14 cellular contexts compared by ENCODE assay signal in the genomic region with DNA sequence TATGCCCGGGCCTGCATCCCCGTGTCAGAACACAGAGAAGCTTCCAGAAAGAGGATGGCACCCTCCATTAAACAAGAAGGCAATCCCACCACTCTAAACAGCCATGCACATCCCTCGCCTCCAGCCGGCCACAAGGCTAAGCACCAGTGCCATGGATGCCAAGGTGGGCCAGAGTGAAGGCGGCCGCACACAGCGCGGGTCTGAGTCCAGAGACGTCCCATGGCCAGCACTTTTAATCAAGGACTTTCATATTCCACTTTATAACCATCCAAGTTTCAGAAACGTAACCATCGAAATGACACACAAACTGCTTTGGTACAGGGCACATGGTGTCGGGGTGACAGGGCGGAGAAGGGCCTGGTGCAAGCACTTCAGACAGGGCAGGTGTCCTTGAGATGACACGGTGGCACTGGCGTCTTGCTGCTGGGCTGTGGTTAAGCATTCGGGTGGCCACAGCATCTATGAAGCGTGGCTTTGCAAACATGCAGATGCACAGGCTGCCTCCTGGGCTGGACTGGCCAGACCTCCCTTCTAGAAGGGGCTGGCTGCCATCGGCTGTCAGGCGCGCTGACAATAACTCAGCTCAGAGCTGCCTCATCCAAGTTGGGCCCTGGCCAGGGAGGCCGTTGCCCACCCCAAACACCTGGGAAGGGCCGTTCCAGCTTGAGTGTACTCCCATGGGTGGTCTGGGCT.
DNase-seq lines count a peak whose midpoint lies in the region; ATAC-seq, FAIRE-seq and TF ChIP-seq lines count a peak whose summit lies in the region.
"Had no signal": no experiment of that assay in that cellular context is flagged by ENCODE, and none has a peak within 500 bp of the region (broad histone marks: within the 10 kb centered on the region; RNA-seq: fewer than 3 reads in every experiment).

No MANE protein-coding gene starts in this region.

- H2AFZ ChIP-seq in PC-3 (ENCODE audit: low read length) (no peak overlapping the region), H1 (ENCODE audit: low read length) (no peak overlapping the region)

- no peak overlapping the region for H2BK20ac ChIP-seq in H1 (ENCODE audit: low read length)

- H3K9ac ChIP-seq in PC-3 (ENCODE audit: low read length): no peak overlapping the region
- H3K9ac ChIP-seq in H1 (replicated peaks in 1 of 4; ENCODE audit: extremely low read depth in 1 of 4, low read depth in 3 of 4, low read length in 3 of 4): no peak overlapping the region

- no peak for TF ChIP-seq RAD21 in H1 (IDR thresholded peaks at IDR 0.05 in 1 of 2, conservative IDR thresholded peaks at IDR 0.05 in 1 of 2; ENCODE audit: low read depth in 2 of 2, low read length in 2 of 2)

- H3K4me1 Mint-ChIP-seq in naive thymus-derived CD4-positive, alpha-beta T cell: peaks cover 2 to 7% (median 5%) of the 10 kb centered on the region in 7 donors
- H3K4me1 Mint-ChIP-seq: activated CD8-positive, alpha-beta memory T cell treated with anti-CD3 and anti-CD28 coated beads, Interleukin-2, amount 10 ng/mL, durations not matched to agents 7 days and 5 days; activated naive CD8-positive, alpha-beta T cell treated with anti-CD3 and anti-CD28 coated beads for 36 hours had no signal

- H2BK15ac ChIP-seq in H1 (ENCODE audit: low read length): no peak overlapping the region

- WGBS in H1 (ENCODE audit: extremely low coverage in 1 of 2, insufficient coverage in 1 of 2, insufficient read length in 1 of 2, insufficient replicate concordance in 2 of 2, low coverage in 1 of 2, low lambda C conversion rate in 2 of 2, missing lambda C conversion rate in 1 of 2), 2 experiments: 89% methylated on average over 20 of the region's 22 CpGs; no CpG with 5 or more reads in 1 of the 2 experiments
- 83 to 93% methylated on average over 3 to 19 of the region's 22 CpGs for WGBS in transverse colon (ENCODE audit: low coverage in 1 of 2), 2 donors

- H3K9me2 ChIP-seq in PC-3 (replicated peaks; ENCODE audit: low read length): no peaks in the 10 kb centered on the region

- H3K4me3 ChIP-seq in PC-3 (ENCODE audit: low read length): no peak overlapping the region
- no peak overlapping the region for H3K4me3 ChIP-seq in H1 (ENCODE audit: extremely low read depth in 1 of 4, insufficient read depth in 2 of 4, low read depth in 3 of 4, low read length in 4 of 4)
- no peak overlapping the region for H3K4me3 ChIP-seq in transverse colon
- no peak overlapping the region for H3K4me3 ChIP-seq in naive thymus-derived CD4-positive, alpha-beta T cell (ENCODE audit: low read length)

- H3K79me1 ChIP-seq in H1 (ENCODE audit: low read depth, low read length): peaks cover 14% of the 10 kb centered on the region

- no peak overlapping the region for H3K4me3 Mint-ChIP-seq in naive thymus-derived CD4-positive, alpha-beta T cell
- H3K4me3 Mint-ChIP-seq: activated CD8-positive, alpha-beta memory T cell treated with anti-CD3 and anti-CD28 coated beads, Interleukin-2, amount 10 ng/mL, durations not matched to agents 7 days and 5 days; activated naive CD8-positive, alpha-beta T cell treated with anti-CD3 and anti-CD28 coated beads for 36 hours had no signal

- TF ChIP-seq EP300 in H1 (IDR thresholded peaks at IDR 0.05; ENCODE audit: borderline replicate concordance in 1 of 2, low read depth in 2 of 2, low read length in 2 of 2): no peak
- no peak for TF ChIP-seq EP300 in transverse colon (IDR thresholded peaks at IDR 0.05; ENCODE audit: low read depth)

- H3K4me1 ChIP-seq in PC-3 (ENCODE audit: insufficient read depth, low read length): peaks cover 26% of the 10 kb centered on the region
- H3K4me1 ChIP-seq in H1 (replicated peaks in 1 of 4; ENCODE audit: control insufficient read depth in 3 of 4, insufficient read depth in 4 of 4, low read length in 3 of 4): peaks cover 0 to 18% (median 9%) of the 10 kb centered on the region in 4 experiments; a peak in 6 of 7 replicates
- peaks cover 23 to 56% (median 48%) of the 10 kb centered on the region in 4 donors for H3K4me1 ChIP-seq in transverse colon
- H3K4me1 ChIP-seq in naive thymus-derived CD4-positive, alpha-beta T cell (ENCODE audit: control insufficient read depth in 2 of 2, insufficient read depth in 2 of 2, low read length in 2 of 2): no peaks in the 10 kb centered on the region

- intact Hi-C loops in PC-3 (cut with micrococcal nuclease): no loop called here
- intact Hi-C loops in transverse colon (cut with DNase I; ENCODE audit: low total_unique reads): no loop called here
- intact Hi-C loops in naive thymus-derived CD4-positive, alpha-beta T cell (cut with micrococcal nuclease): no loop called here

- DNase-seq in PC-3 (no peak), H1 (ENCODE audit: low read depth in 1 of 2, low spot score in 2 of 2) (no peak), myocyte (ENCODE audit: low read depth) (peak; percentile 76), transverse colon (no peak)
- DNase-seq in naive thymus-derived CD4-positive, alpha-beta T cell: no peak
- DNase-seq: activated CD8-positive, alpha-beta memory T cell treated with anti-CD3 and anti-CD28 coated beads, Interleukin-2, amount 10 ng/mL, durations not matched to agents 7 days and 5 days; activated naive CD8-positive, alpha-beta T cell treated with anti-CD3 and anti-CD28 coated beads for 36 hours; COR-L47; NCI-H1092 treated with DMSO at 0.1 percent for 48 hours; NCI-H524; stimulated activated CD4-positive, alpha-beta T cell treated with anti-CD3 and anti-CD28 coated beads, Interleukin-2, amount 100 ng/mL, for 24 hours had no signal

- H3K56ac ChIP-seq in H1 (replicated peaks; ENCODE audit: insufficient read length, low read depth, low read length): no peak overlapping the region

- H3K4me2 ChIP-seq in PC-3 (ENCODE audit: low read length) (peak overlapping the region; percentile 58), H1 (ENCODE audit: insufficient read depth in 1 of 2, low read depth in 2 of 2, low read length in 2 of 2) (no peak overlapping the region)

- no peak overlapping the region for H2BK12ac ChIP-seq in H1 (ENCODE audit: low read depth, low read length)

- H3K27me3 ChIP-seq in PC-3 (ENCODE audit: low read length) (no peaks in the 10 kb centered on the region), H1 (replicated peaks in 1 of 4; ENCODE audit: control insufficient read depth in 3 of 4, extremely low read depth in 1 of 4, insufficient read depth in 3 of 4, low read length in 3 of 4) (no peaks in the 10 kb centered on the region), transverse colon (no peaks in the 10 kb centered on the region)
- H3K27me3 ChIP-seq in naive thymus-derived CD4-positive, alpha-beta T cell (ENCODE audit: control insufficient read depth in 2 of 2, insufficient read depth in 2 of 2, low read length in 2 of 2): no peaks in the 10 kb centered on the region

- H3K36me3 ChIP-seq in PC-3 (ENCODE audit: low read depth, low read length) (peaks cover 7% of the 10 kb centered on the region; the same call in 1 of the 2 replicates), H1 (ENCODE audit: control insufficient read depth in 2 of 4, insufficient read depth in 4 of 4, low read length in 3 of 4) (peaks cover 0 to 5% (median 1%) of the 10 kb centered on the region in 4 experiments; a peak in 3 of 8 replicates), transverse colon (no peaks in the 10 kb centered on the region)
- peaks cover 0 to 61% (median 0%) of the 10 kb centered on the region in 3 experiments for H3K36me3 ChIP-seq in naive thymus-derived CD4-positive, alpha-beta T cell (ENCODE audit: control insufficient read depth in 2 of 3, insufficient read depth in 3 of 3, low read length in 3 of 3)

- no peak overlapping the region for H4K91ac ChIP-seq in H1 (replicated peaks; ENCODE audit: insufficient read length, low read length)

- H3K36me3 Mint-ChIP-seq in naive thymus-derived CD4-positive, alpha-beta T cell: peaks cover 0 to 26% (median 0%) of the 10 kb centered on the region in 5 donors
- H3K36me3 Mint-ChIP-seq: activated CD8-positive, alpha-beta memory T cell treated with anti-CD3 and anti-CD28 coated beads, Interleukin-2, amount 10 ng/mL, durations not matched to agents 7 days and 5 days; activated naive CD8-positive, alpha-beta T cell treated with anti-CD3 and anti-CD28 coated beads for 36 hours had no signal

- H3K9me3 ChIP-seq in PC-3 (ENCODE audit: low read length) (no peaks in the 10 kb centered on the region), H1 (ENCODE audit: insufficient read depth in 2 of 2, low read depth in 1 of 2, low read length in 1 of 2) (no peaks in the 10 kb centered on the region), transverse colon (no peaks in the 10 kb centered on the region)
- no peaks in the 10 kb centered on the region for H3K9me3 ChIP-seq in naive thymus-derived CD4-positive, alpha-beta T cell (ENCODE audit: control insufficient read depth in 2 of 3, low read length in 3 of 3)

- peak overlapping the region; percentile 57; the same call in 1 of the 2 replicates for H4K8ac ChIP-seq in H1 (ENCODE audit: extremely low read depth, insufficient read depth, low read length)

- FAIRE-seq in H1 (lab: Jason Lieb, UNC): no peak

- CTCF ChIA-PET in PC-3 (lab: Charles Lee): interaction anchor here (1.0 kb wide), 1 partner anchor 32 kb away, joined by 3 read pairs; no protein-coding TSS in a partner anchor
- CTCF ChIA-PET in H1 (lab: Charles Lee; ENCODE audit: partially characterized antibody): interaction anchor here (0.9 to 1.9 kb wide), 3 partner anchors 13 to 16 kb away, joined by 3 to 16 read pairs (median 3); no protein-coding TSS in a partner anchor
- CTCF ChIA-PET in naive thymus-derived CD4-positive, alpha-beta T cell (lab: Charles Lee): no interaction called here

- H3K27me3 Mint-ChIP-seq in naive thymus-derived CD4-positive, alpha-beta T cell: no peaks in the 10 kb centered on the region
- H3K27me3 Mint-ChIP-seq: activated CD8-positive, alpha-beta memory T cell treated with anti-CD3 and anti-CD28 coated beads, Interleukin-2, amount 10 ng/mL, durations not matched to agents 7 days and 5 days; activated naive CD8-positive, alpha-beta T cell treated with anti-CD3 and anti-CD28 coated beads for 36 hours had no signal

- ATAC-seq in PC-3 (no peak), GM19395 (IDR thresholded peaks at IDR 0.05; ENCODE audit: unreplicated experiment) (no peak), GM21737 (IDR thresholded peaks at IDR 0.05; ENCODE audit: unreplicated experiment) (no peak)
- ATAC-seq in naive thymus-derived CD4-positive, alpha-beta T cell: no peak
- ATAC-seq: activated CD8-positive, alpha-beta memory T cell treated with anti-CD3 and anti-CD28 coated beads, Interleukin-2, amount 10 ng/mL, durations not matched to agents 7 days and 5 days; left colon had no signal

- in situ Hi-C loops in transverse colon (cut with MboI; ENCODE audit: low pct_ligation_motif_present in 1 of 4, low pct_unique_long_range_greater_than_20kb in 1 of 4, low sequenced_read_pairs in 3 of 4): loop anchor here in 1 of 4 donors (25.0 kb wide), 1 partner anchor 350 kb away; no protein-coding TSS in a partner anchor

- peaks cover 0 to 3% (median 0%) of the 10 kb centered on the region in 11 donors for H3K9me3 Mint-ChIP-seq in naive thymus-derived CD4-positive, alpha-beta T cell
- H3K9me3 Mint-ChIP-seq: activated naive CD8-positive, alpha-beta T cell treated with anti-CD3 and anti-CD28 coated beads for 36 hours had no signal

- no peak overlapping the region for H2AK5ac ChIP-seq in H1 (ENCODE audit: low read depth, low read length)

- TF ChIP-seq POLR2A in H1 (IDR thresholded peaks at IDR 0.05; ENCODE audit: control extremely low read depth in 1 of 2, low read depth in 2 of 2, low read length in 2 of 2) (no peak), transverse colon (IDR thresholded peaks at IDR 0.05) (no peak)

- H3K18ac ChIP-seq in H1 (ENCODE audit: extremely low read depth, low read length): no peak overlapping the region

- H3K23me2 ChIP-seq in H1 (ENCODE audit: low read depth, low read length): no peaks in the 10 kb centered on the region

- no peak overlapping the region for H3K27ac Mint-ChIP-seq in naive thymus-derived CD4-positive, alpha-beta T cell
- H3K27ac Mint-ChIP-seq: activated CD8-positive, alpha-beta memory T cell treated with anti-CD3 and anti-CD28 coated beads, Interleukin-2, amount 10 ng/mL, durations not matched to agents 7 days and 5 days; activated naive CD8-positive, alpha-beta T cell treated with anti-CD3 and anti-CD28 coated beads for 36 hours had no signal

- POLR2A ChIA-PET in PC-3 (lab: Charles Lee; ENCODE audit: unreplicated experiment): interaction anchor here (0.6 kb wide), 1 partner anchor 30 kb away, joined by 4 read pairs; no protein-coding TSS in a partner anchor
- POLR2A ChIA-PET in H1 (lab: Charles Lee; ENCODE audit: partially characterized antibody): interaction anchor here (1.2 to 1.4 kb wide), 2 partner anchors 10 to 23 kb away, joined by 3 read pairs; no protein-coding TSS in a partner anchor
- POLR2A ChIA-PET in naive thymus-derived CD4-positive, alpha-beta T cell (lab: Charles Lee): no interaction called here

- no peak overlapping the region for H3K4ac ChIP-seq in H1 (replicated peaks; ENCODE audit: insufficient read length, low read depth, low read length)

- no TSS peak for BruUV-seq in PC-3 (replicated peaks; lab: Mats Ljungman, UMichigan)

- TF ChIP-seq CTCF in PC-3 (conservative IDR thresholded peaks at IDR 0.05; ENCODE audit: low read depth, low read length): no peak
- TF ChIP-seq CTCF in H1 (IDR thresholded peaks at IDR 0.05; ENCODE audit: control extremely low read depth in 1 of 3, insufficient read depth in 1 of 3, low read depth in 1 of 3, low read length in 3 of 3): no peak
- no peak for TF ChIP-seq CTCF in transverse colon (IDR thresholded peaks at IDR 0.05)

- no peak overlapping the region for H2BK5ac ChIP-seq in H1 (ENCODE audit: low read depth, low read length)

- peak overlapping the region; percentile 70 for H3K27ac ChIP-seq in PC-3 (ENCODE audit: low read length)
- no peak overlapping the region for H3K27ac ChIP-seq in H1 (ENCODE audit: low read depth, low read length)
- H3K27ac ChIP-seq in transverse colon: peak overlapping the region; percentile 68 to 85 (median 76)
- no peak overlapping the region for H3K27ac ChIP-seq in naive thymus-derived CD4-positive, alpha-beta T cell (ENCODE audit: low read depth, low read length)

- peaks cover 27% of the 10 kb centered on the region for H3K79me2 ChIP-seq in PC-3 (ENCODE audit: low read length)
- peaks cover 0 to 11% of the 10 kb centered on the region in 2 experiments; a peak in 1 of 4 replicates for H3K79me2 ChIP-seq in H1 (ENCODE audit: control insufficient read depth in 1 of 2, insufficient read depth in 2 of 2, low read length in 2 of 2)

- H4K5ac ChIP-seq in H1 (ENCODE audit: insufficient read length, low read depth, low read length): no peak overlapping the region

- H3F3A ChIP-seq in PC-3 (ENCODE audit: low read length, unreplicated experiment): no peaks in the 10 kb centered on the region

- H2BK120ac ChIP-seq in H1 (replicated peaks; ENCODE audit: low read depth, low read length): no peak overlapping the region

- H3K14ac ChIP-seq in H1 (ENCODE audit: insufficient read length): no peak overlapping the region

- no peak overlapping the region for H3K23ac ChIP-seq in H1 (ENCODE audit: insufficient read length)

- H4K20me1 ChIP-seq in PC-3 (ENCODE audit: low read length): 0 out of 2 replicates have a peak, but pooled peaks cover 4% of the 10 kb centered on the region
- peaks cover 7 to 15% of the 10 kb centered on the region in 2 experiments for H4K20me1 ChIP-seq in H1 (replicated peaks in 1 of 2; ENCODE audit: control insufficient read depth in 1 of 2, insufficient read depth in 2 of 2, low read length in 2 of 2)

Comparison
In these comparisons a context has a peak if more than half of its experiments do, and no peak if none do; other contexts are left out.
1. H3K27ac ChIP-seq: peak in PC-3 (single experiment) and transverse colon (4 of 4); none in H1 (single experiment) and naive thymus-derived CD4-positive, alpha-beta T cell (single experiment).